In the genomic region with DNA sequence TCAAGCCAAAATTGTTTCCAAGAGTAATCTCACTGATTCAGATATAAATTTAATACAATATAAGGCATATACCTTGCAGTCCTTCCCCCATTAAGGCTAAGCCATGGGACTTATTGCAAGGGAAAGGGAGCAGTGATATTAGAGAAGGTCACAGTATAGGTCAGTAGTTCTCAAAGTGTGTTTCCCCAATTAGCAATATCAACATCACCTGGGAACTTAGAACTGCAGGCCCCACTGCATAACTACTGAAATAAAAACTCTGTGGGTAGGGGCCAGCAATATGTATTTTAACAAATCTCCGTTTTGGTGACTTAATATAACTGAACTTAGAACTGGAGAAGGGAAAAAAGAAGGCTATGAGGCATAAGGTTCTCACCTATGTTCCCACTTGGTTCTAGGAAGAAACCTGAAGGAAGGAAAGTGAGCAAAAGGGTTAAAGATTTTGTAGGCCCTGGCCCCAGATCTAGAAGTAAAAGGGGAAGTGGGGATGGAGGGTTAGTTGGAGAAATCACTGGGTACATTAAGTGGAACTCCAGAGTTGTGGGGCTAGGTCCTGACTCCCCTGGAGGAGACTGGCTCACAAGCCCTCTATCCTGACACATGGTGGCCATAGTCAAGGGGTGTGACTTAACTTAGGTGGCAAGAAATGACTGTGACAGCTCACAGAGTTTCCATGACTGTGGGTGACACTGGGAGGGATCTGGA, we compare ENCODE assay signal across 19 cellular contexts.
DNase-seq lines count a peak whose midpoint lies in the region; ATAC-seq and TF ChIP-seq lines count a peak whose summit lies in the region.
"Had no signal": no experiment of that assay in that cellular context is flagged by ENCODE, and none has a peak within 500 bp of the region (broad histone marks: within the 10 kb centered on the region; RNA-seq: fewer than 3 reads in every experiment).

No MANE protein-coding gene starts in this region.

- DNase-seq in SIG-M5 treated with dmso at 0.1 percent for 504 hours (lab: John Stamatoyannopoulos, UW; ENCODE audit: unreplicated experiment) (peak; percentile 26), SIG-M5 (lab: John Stamatoyannopoulos, UW) (no peak), OCI-M1 (lab: John Stamatoyannopoulos, UW) (peak; percentile 14)
- DNase-seq: 8988T; activated CD4-positive, alpha-beta T cell treated with anti-CD3 and anti-CD28 coated beads, Interleukin-2, amount 50 U/mL, for 1 hour; cortex of kidney; DMS 273 treated with DMSO at 0.1 percent for 48 hours; foreskin keratinocyte; GF-D8; KG1; NCI-H1105; NCI-H2081 treated with DMSO at 0.1 percent for 48 hours; spleen; transverse colon had no signal

- no peak overlapping the region for H3K4me3 Mint-ChIP-seq in nephron

- ATAC-seq in HG02885 (IDR thresholded peaks at IDR 0.05; ENCODE audit: poor library complexity, unreplicated experiment) (peak; percentile 63), HG03108 (IDR thresholded peaks at IDR 0.05; ENCODE audit: unreplicated experiment) (no peak), GM18505 (IDR thresholded peaks at IDR 0.05; ENCODE audit: unreplicated experiment) (no peak), GM18909 (IDR thresholded peaks at IDR 0.05; ENCODE audit: poor library complexity, unreplicated experiment) (no peak)
- ATAC-seq: foreskin keratinocyte had no signal

- H3K9me3 Mint-ChIP-seq in nephron: no peaks in the 10 kb centered on the region

- H3K4me1 Mint-ChIP-seq in nephron: peaks cover 49% of the 10 kb centered on the region

- peaks cover 13% of the 10 kb centered on the region for H3K36me3 Mint-ChIP-seq in nephron (ENCODE audit: low read depth)

- TF ChIP-seq POLR2A in GM18505 (IDR thresholded peaks at IDR 0.05; ENCODE audit: borderline replicate concordance, extremely low read depth, insufficient read depth, insufficient read length): no peak

- TF ChIP-seq CTCF in nephron (IDR thresholded peaks at IDR 0.05; ENCODE audit: unreplicated experiment in 3 of 3): no peak

- no peaks in the 10 kb centered on the region for H3K27me3 Mint-ChIP-seq in nephron (ENCODE audit: low read depth)

- H3K27ac Mint-ChIP-seq in nephron: peak overlapping the region; percentile 92 to 100 (median 93)
